In the genomic region with DNA sequence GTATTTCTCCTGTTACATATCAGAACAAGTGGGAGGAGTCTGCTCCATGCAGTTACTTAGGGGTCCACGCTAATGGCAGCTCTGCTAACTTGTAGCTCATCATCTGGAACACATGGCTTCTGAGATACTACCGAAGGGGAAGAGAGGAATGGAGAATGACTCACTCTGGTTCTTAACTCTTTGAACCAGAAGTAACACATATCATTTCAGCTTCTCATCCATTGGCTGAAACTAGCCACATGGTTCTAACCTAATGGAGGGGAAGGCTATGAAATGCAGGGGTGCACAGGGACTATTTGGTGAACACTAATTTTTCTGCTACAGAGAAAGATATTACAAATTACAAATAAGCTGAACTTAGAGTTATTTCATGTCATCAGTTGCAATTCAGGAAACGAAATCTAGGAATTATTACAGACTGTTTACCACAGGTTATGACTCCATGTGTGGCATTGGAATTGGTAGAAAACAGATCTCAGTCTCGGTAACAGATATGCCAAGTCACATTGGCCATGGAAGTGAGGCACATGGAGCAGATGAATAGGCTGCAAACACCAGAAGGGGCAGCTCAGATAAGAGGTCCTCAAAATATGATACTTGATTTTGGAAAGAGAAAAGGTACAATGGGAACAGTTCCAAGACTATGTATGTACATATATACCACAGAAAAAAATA, we compare ENCODE assay signal across 11 cellular contexts.
"Had no signal": no experiment of that assay in that cellular context is flagged by ENCODE, and none has a peak within 500 bp of the region (broad histone marks: within the 10 kb centered on the region; RNA-seq: fewer than 3 reads in every experiment).

No MANE protein-coding gene starts in this region.

- DNase-seq: activated CD4-positive, alpha-beta T cell treated with anti-CD3 and anti-CD28 coated beads, Interleukin-2, amount 50 U/mL, for 4 hours; activated T-cell treated with anti-CD3 and anti-CD28 coated beads, Interleukin-2, amount 50 U/mL, for 72 hours; esophagus squamous epithelium; foreskin keratinocyte; head of caudate nucleus; naive B cell; retina; stimulated activated CD4-positive, alpha-beta T cell treated with anti-CD3 and anti-CD28 coated beads, Interleukin-15, amount 100 ng/mL, for 24 hours; stimulated activated CD4-positive, alpha-beta T cell treated with anti-CD3 and anti-CD28 coated beads, Interleukin-4, amount 100 ng/mL, for 24 hours; stimulated activated naive CD8-positive, alpha-beta T cell treated with anti-CD3 and anti-CD28 coated beads, Interleukin-15, amount 100 ng/mL, for 72 hours had no signal

- H3K4me3 Mint-ChIP-seq: activated T-cell treated with anti-CD3 and anti-CD28 coated beads, Interleukin-2, amount 50 U/mL, for 72 hours; naive B cell; stimulated activated naive CD8-positive, alpha-beta T cell treated with anti-CD3 and anti-CD28 coated beads, Interleukin-15, amount 100 ng/mL, for 72 hours had no signal

- H3K27me3 Mint-ChIP-seq: naive B cell; stimulated activated naive CD8-positive, alpha-beta T cell treated with anti-CD3 and anti-CD28 coated beads, Interleukin-15, amount 100 ng/mL, for 72 hours had no signal

- H3K27ac Mint-ChIP-seq: activated T-cell treated with anti-CD3 and anti-CD28 coated beads, Interleukin-2, amount 50 U/mL, for 72 hours; stimulated activated naive CD8-positive, alpha-beta T cell treated with anti-CD3 and anti-CD28 coated beads, Interleukin-15, amount 100 ng/mL, for 72 hours had no signal

- ATAC-seq: activated CD4-positive, CD25-positive, alpha-beta regulatory T cell treated with anti-CD3 and anti-CD28 coated beads, Interleukin-2, amount 50 U/mL, for 24 hours; activated T-cell treated with anti-CD3 and anti-CD28 coated beads, Interleukin-2, amount 50 U/mL, for 72 hours; foreskin keratinocyte; stimulated activated naive CD8-positive, alpha-beta T cell treated with anti-CD3 and anti-CD28 coated beads, Interleukin-15, amount 100 ng/mL, for 72 hours had no signal
